Comparison of ENCODE assay signal across 27 cellular contexts in the genomic region with DNA sequence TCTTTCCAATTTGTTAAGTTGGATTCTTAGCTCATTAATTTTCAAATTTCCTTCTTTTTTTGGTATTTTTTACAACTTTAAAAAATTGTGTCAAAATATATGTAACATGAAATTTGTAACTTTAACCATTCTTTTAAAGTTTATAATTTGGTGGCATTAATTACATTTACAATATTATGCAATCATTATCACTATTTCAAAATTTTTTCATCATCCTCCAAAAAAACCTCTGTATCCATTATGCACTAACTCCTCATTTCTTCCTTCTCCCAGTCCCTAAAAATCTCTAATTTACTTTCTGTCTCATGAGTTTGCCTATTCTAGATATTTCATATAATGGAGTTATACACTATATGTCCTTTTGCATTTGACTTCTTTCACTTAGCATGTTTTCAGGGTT. TPM values are rescaled to one million over a fixed set of nuclear protein-coding genes. Genes with fewer than 3 reads are reported as not detected.
DNase-seq lines count a peak whose midpoint lies in the region; ATAC-seq, FAIRE-seq and TF ChIP-seq lines count a peak whose summit lies in the region.
"Had no signal": no experiment of that assay in that cellular context is flagged by ENCODE, and none has a peak within 500 bp of the region (broad histone marks: within the 10 kb centered on the region; RNA-seq: fewer than 3 reads in every experiment).

No MANE protein-coding gene starts in this region.

- DNase-seq in frontal cortex (ENCODE audit: low spot score in 2 of 2), result no peak
- DNase-seq in pancreas, result no peak
- no peak for DNase-seq in NCI-H2081 (lab: John Stamatoyannopoulos, UW)
- DNase-seq: ACHN; BE2C; C1 segment of cervical spinal cord; CD4-positive, alpha-beta memory T cell; CD4-positive, CD25-positive, alpha-beta regulatory T cell; CD8-positive, alpha-beta memory T cell; COR-L47; DMS 273 treated with DMSO at 0.1 percent for 48 hours; DMS153; DMS53; DMS79; DND-41; EL; GF-D8 had no signal

- no peaks in the 10 kb centered on the region for H3K36me3 ChIP-seq in pancreas
- H3K36me3 ChIP-seq: BE2C, BLaER1 had no signal

- TF ChIP-seq CTCF in pancreas (IDR thresholded peaks at IDR 0.05), result no peak

- H3K27ac ChIP-seq in pancreas, result no peak overlapping the region
- H3K27ac ChIP-seq: 22Rv1, BLaER1 had no signal

- no peaks in the 10 kb centered on the region for H3K27me3 ChIP-seq in pancreas

- H3K4me1 ChIP-seq in pancreas, result peaks cover 0 to 5% (median 4%) of the 10 kb centered on the region in 3 donors
- H3K4me1 ChIP-seq: BE2C, BLaER1 had no signal

- FAIRE-seq in A204.1 (lab: Jason Lieb, UNC) (peak; percentile 71), TTC549 (lab: Jason Lieb, UNC) (peak; percentile 26), frontal cortex (lab: Jason Lieb, UNC) (peak; percentile 87), pancreas (lab: Jason Lieb, UNC) (peak; percentile 60)
- FAIRE-seq: GM12891, GM19239 had no signal

- intact Hi-C loops in pancreas (cut with DNase I), result no loop called here

- H3K9me3 ChIP-seq in pancreas, result no peaks in the 10 kb centered on the region
- H3K9me3 ChIP-seq: BE2C had no signal

- ATAC-seq in pancreas (no peak), GM21737 (IDR thresholded peaks at IDR 0.05; ENCODE audit: unreplicated experiment) (no peak), HG03135 (IDR thresholded peaks at IDR 0.05; ENCODE audit: unreplicated experiment) (no peak)

- no peak overlapping the region for H3K4me3 ChIP-seq in pancreas
- H3K4me3 ChIP-seq: BLaER1 had no signal

RNA-seq across cellular contexts. Expression of gene FAM47E, which starts 4.7 kb away (rescaled TPM):
- total RNA-seq in frontal cortex, result 4.1 TPM
- 10 to 100 TPM in 2 of 6 donors, 1 to 10 TPM in 4; 3.6 to 11.5 (median 7.3) TPM for total RNA-seq in pancreas
- 10 to 100 TPM; 13.1 to 14.8 TPM for polyA plus RNA-seq in pancreas
- total RNA-seq: CD8-positive, alpha-beta memory T cell had no signal
- polyA plus RNA-seq: CD14-positive monocyte; CD8-positive, alpha-beta memory T cell had no signal

RNA-seq across cellular contexts. Expression of gene SCARB2, which starts 33.2 kb away (rescaled TPM):
- total RNA-seq in frontal cortex (263 TPM), pancreas (100 to 1,000 TPM in 1 of 6 donors, 10 to 100 TPM in 5; 65.4 to 123 (median 73.3) TPM)
- 10 to 100 TPM; 36.8 to 50.7 TPM for polyA plus RNA-seq in pancreas

RNA-seq across cellular contexts. Expression of gene STBD1, which starts 59.7 kb away (rescaled TPM):
- total RNA-seq in frontal cortex, result 0.41 TPM
- 1 to 10 TPM; 1.7 to 6.5 (median 2.6) TPM for total RNA-seq in pancreas
- polyA plus RNA-seq in pancreas, result 1 to 10 TPM; 3.6 to 5.0 TPM
- total RNA-seq: A673 had no signal
